Comparison of ENCODE assay signal across 14 cellular contexts in the genomic region with DNA sequence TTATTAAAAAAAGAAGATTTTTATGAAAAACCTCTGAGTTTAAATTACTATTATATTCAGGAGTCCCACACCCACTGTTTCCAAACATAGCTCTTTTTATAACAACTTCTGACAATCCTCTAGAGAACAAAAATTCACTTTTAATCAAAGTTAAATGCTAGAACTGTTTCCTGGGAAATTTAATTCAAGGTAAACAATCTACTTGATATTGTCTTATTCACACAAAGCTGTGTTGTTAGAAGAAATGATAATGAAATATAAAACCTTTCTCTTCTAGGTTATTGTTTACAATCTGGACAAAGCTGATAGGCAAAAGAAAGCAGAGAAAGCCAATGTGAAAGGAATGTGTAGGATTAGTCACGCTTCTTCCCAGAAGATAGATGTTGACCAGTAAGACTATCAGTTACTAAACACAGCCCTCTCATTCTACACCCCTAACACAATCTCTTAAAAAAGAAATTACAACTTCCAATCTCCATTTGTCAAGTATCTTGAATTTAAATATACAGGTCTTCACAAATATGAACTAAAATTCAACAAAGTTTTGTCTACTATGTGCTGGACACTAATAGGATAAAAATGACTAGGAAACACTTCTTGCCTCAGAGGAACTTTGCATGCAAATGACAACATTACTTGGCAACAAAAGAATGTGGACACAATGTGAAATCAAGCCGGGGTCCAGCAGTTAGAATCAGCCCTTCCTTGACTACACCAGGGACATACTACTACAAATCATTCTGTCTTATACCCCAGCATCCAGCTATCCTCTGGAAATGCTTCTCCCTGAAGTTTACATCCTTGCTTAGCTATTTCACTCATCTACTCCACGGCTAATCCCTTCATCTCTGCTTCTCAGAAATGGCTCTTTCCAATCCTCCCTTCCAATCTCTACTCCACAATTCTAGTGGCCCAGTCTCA.
DNase-seq lines count a peak whose midpoint lies in the region; ATAC-seq, FAIRE-seq and TF ChIP-seq lines count a peak whose summit lies in the region.
"Had no signal": no experiment of that assay in that cellular context is flagged by ENCODE, and none has a peak within 500 bp of the region (broad histone marks: within the 10 kb centered on the region; RNA-seq: fewer than 3 reads in every experiment).

No MANE protein-coding gene starts in this region.

- H3K4me1 ChIP-seq in cardiac muscle cell (ENCODE audit: low read depth) (peaks cover 7% of the 10 kb centered on the region), right atrium auricular region (no peaks in the 10 kb centered on the region), astrocyte (ENCODE audit: insufficient read depth, low read length) (peaks cover 11% of the 10 kb centered on the region)

- H3K36me3 ChIP-seq in cardiac muscle cell (no peaks in the 10 kb centered on the region), right atrium auricular region (no peaks in the 10 kb centered on the region), astrocyte (ENCODE audit: insufficient read depth, low read length) (no peaks in the 10 kb centered on the region)

- H3K9ac ChIP-seq in astrocyte (ENCODE audit: low read length) = peak overlapping the region; percentile 32

- H4K20me1 ChIP-seq in astrocyte (ENCODE audit: insufficient read depth, low read length) = no peaks in the 10 kb centered on the region

- DNase-seq in cardiac muscle cell (ENCODE audit: low read depth in 1 of 2, low spot score in 1 of 2) = peak; percentile 3 to 73
- no peak for DNase-seq in right atrium auricular region (ENCODE audit: low spot score)
- DNase-seq in astrocyte (ENCODE audit: low read depth) = peak; percentile 80
- peak; percentile 10 for DNase-seq in glomerular visceral epithelial cell (ENCODE audit: extremely low spot score)
- DNase-seq in SW480 (ENCODE audit: low spot score) = no peak
- DNase-seq in NAMALWA (ENCODE audit: low spot score) = no peak
- DNase-seq in stimulated activated CD4-positive, alpha-beta T cell treated with anti-CD3 and anti-CD28 coated beads, Interleukin-1b, Interleukin-23, amount 100 ng/mL, for 48 hours = no peak
- DNase-seq: activated CD4-positive, alpha-beta T cell treated with anti-CD3 and anti-CD28 coated beads for 48 hours; activated naive CD4-positive, alpha-beta T cell treated with anti-CD3 and anti-CD28 coated beads, Interleukin-2, amount 50 U/mL, for 16 hours; NCI-H2107; SHP77 had no signal

- no peaks in the 10 kb centered on the region for H3K79me2 ChIP-seq in astrocyte (ENCODE audit: insufficient read depth, low read length)

- peak; percentile 37 for FAIRE-seq in astrocyte (lab: Jason Lieb, UNC)

- H2AFZ ChIP-seq in astrocyte (ENCODE audit: low read depth, low read length) = peak overlapping the region; percentile 8

- H3K9me3 Mint-ChIP-seq in astrocyte (ENCODE audit: unreplicated experiment) = peaks cover 2% of the 10 kb centered on the region

- H3K9me3 ChIP-seq in cardiac muscle cell (ENCODE audit: low read depth) (no peaks in the 10 kb centered on the region), right atrium auricular region (no peaks in the 10 kb centered on the region), astrocyte (ENCODE audit: insufficient read depth, low read depth, low read length) (no peaks in the 10 kb centered on the region)

- no peak for ATAC-seq in HG03521 (IDR thresholded peaks at IDR 0.05; ENCODE audit: unreplicated experiment)

- no peak overlapping the region for H3K27ac ChIP-seq in cardiac muscle cell
- no peak overlapping the region for H3K27ac ChIP-seq in right atrium auricular region
- peak overlapping the region; percentile 38 for H3K27ac ChIP-seq in astrocyte (ENCODE audit: low read depth, low read length)
- H3K27ac ChIP-seq: epithelial cell of prostate had no signal

- peaks cover 16% of the 10 kb centered on the region for H3K4me1 Mint-ChIP-seq in astrocyte (ENCODE audit: low read depth, unreplicated experiment)

- H3K4me2 ChIP-seq in astrocyte (ENCODE audit: low read length) = peak overlapping the region; percentile 50

- no peak overlapping the region for H3K4me3 ChIP-seq in cardiac muscle cell
- H3K4me3 ChIP-seq in right atrium auricular region = no peak overlapping the region
- H3K4me3 ChIP-seq in astrocyte (ENCODE audit: insufficient read depth, low read depth, low read length) = no peak overlapping the region
- H3K4me3 ChIP-seq: lung had no signal

- H3K27ac Mint-ChIP-seq in astrocyte (ENCODE audit: unreplicated experiment) = peak overlapping the region; percentile 66

- H3K27me3 ChIP-seq in cardiac muscle cell = no peaks in the 10 kb centered on the region
- no peaks in the 10 kb centered on the region for H3K27me3 ChIP-seq in right atrium auricular region
- no peaks in the 10 kb centered on the region for H3K27me3 ChIP-seq in astrocyte (ENCODE audit: insufficient read depth, low read length)

- no peak overlapping the region for H3K4me3 Mint-ChIP-seq in astrocyte (ENCODE audit: unreplicated experiment)

- H3K27me3 Mint-ChIP-seq in astrocyte (ENCODE audit: low read depth, unreplicated experiment) = no peaks in the 10 kb centered on the region

- H3K36me3 Mint-ChIP-seq in astrocyte (ENCODE audit: low read depth, unreplicated experiment) = peaks cover 3% of the 10 kb centered on the region

- TF ChIP-seq CTCF in cardiac muscle cell (IDR thresholded peaks at IDR 0.05; ENCODE audit: low read depth, low read length) = no peak
- TF ChIP-seq CTCF in right atrium auricular region (IDR thresholded peaks at IDR 0.05) = no peak
- TF ChIP-seq CTCF in astrocyte (IDR thresholded peaks at IDR 0.05; ENCODE audit: insufficient read depth, low read depth, low read length) = no peak

Comparison
In these comparisons a context has a peak if more than half of its experiments do, and no peak if none do; other contexts are left out.
1. DNase-seq: peak in cardiac muscle cell (2 of 2), astrocyte (single experiment) and glomerular visceral epithelial cell (single experiment); none in right atrium auricular region (single experiment), SW480 (single experiment), NAMALWA (single experiment) and stimulated activated CD4-positive, alpha-beta T cell treated with anti-CD3 and anti-CD28 coated beads, Interleukin-1b, Interleukin-23, amount 100 ng/mL, for 48 hours (single experiment).